ENCODE assay signal across 8 cellular contexts in the genomic region with DNA sequence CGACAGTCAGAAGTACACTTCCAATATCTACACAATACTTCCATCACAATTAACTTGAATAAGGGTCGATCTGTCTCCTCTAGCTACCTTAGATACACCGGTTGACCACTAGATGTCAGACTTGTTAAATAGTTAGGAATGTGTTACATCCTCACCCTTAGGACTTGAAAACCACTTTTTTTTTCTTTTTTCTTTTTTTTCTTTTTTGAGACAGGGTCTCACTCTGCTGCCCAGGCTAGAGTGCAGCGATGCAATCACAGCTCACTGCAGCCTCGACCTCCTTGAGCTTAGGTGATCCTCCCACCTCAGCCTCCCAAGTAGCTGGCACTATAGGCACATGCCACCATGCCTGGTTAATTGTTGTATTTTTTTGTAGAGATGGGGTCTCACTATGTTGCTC.
DNase-seq lines count a peak whose midpoint lies in the region; ATAC-seq and TF ChIP-seq lines count a peak whose summit lies in the region.

No MANE protein-coding gene starts in this region.

- peak; percentile 83 for ATAC-seq in GM18498 (IDR thresholded peaks at IDR 0.05; ENCODE audit: unreplicated experiment)
- peak; percentile 64 for ATAC-seq in HG02763 (IDR thresholded peaks at IDR 0.05; ENCODE audit: unreplicated experiment)

- TF ChIP-seq EP300 in sigmoid colon (IDR thresholded peaks at IDR 0.05): no peak

- 5 to 9% methylated on average over 5 of the region's 5 CpGs for WGBS in sigmoid colon, 2 donors

- peak; percentile 58 for TF ChIP-seq CTCF in A673 (conservative IDR thresholded peaks at IDR 0.05; ENCODE audit: low read depth, low read length)
- peak; percentile 9 to 66 (median 36) for TF ChIP-seq CTCF in sigmoid colon (IDR thresholded peaks at IDR 0.05)

- TF ChIP-seq POLR2A in sigmoid colon (IDR thresholded peaks at IDR 0.05): no peak

- intact Hi-C loops in A673 (cut with micrococcal nuclease; ENCODE audit: unreplicated experiment) (loop anchor here (5.0 to 10.0 kb wide), 3 partner anchors 215 to 755 kb away; no protein-coding TSS in a partner anchor), sigmoid colon (cut with DNase I) (loop anchor here (5.0 kb wide), 1 partner anchor 215 kb away; no protein-coding TSS in a partner anchor)

- H3K36me3 ChIP-seq in A673 (ENCODE audit: insufficient read depth, low read length, poor library complexity, severe bottlenecking): no peaks in the 10 kb centered on the region
- no peaks in the 10 kb centered on the region for H3K36me3 ChIP-seq in sigmoid colon

- no peak overlapping the region for H3K4me3 ChIP-seq in A673 (ENCODE audit: low read depth, low read length, poor library complexity, severe bottlenecking)
- H3K4me3 ChIP-seq in sigmoid colon: no peak overlapping the region

- CTCF ChIA-PET in A673 (lab: Charles Lee): interaction anchor here (0.5 to 0.6 kb wide), 2 partner anchors 15 to 425 kb away, joined by 3 read pairs; no protein-coding TSS in a partner anchor

- H3K27me3 ChIP-seq in A673 (replicated peaks; ENCODE audit: insufficient read depth, low read depth, low read length, poor library complexity) (no peaks in the 10 kb centered on the region), sigmoid colon (no peaks in the 10 kb centered on the region)

- H3K27ac ChIP-seq in A673 (ENCODE audit: low read depth, low read length, poor library complexity, severe bottlenecking) (no peak overlapping the region), sigmoid colon (no peak overlapping the region)

- H3K9me3 ChIP-seq in A673 (ENCODE audit: low read depth, low read length, poor library complexity, severe bottlenecking) (no peaks in the 10 kb centered on the region), sigmoid colon (no peaks in the 10 kb centered on the region)

- no TSS peak for BruUV-seq in A673 (replicated peaks; lab: Mats Ljungman, UMichigan)

- H3K4me1 ChIP-seq in A673 (ENCODE audit: insufficient read depth, low read length, poor library complexity, severe bottlenecking): no peaks in the 10 kb centered on the region
- no peaks in the 10 kb centered on the region for H3K4me1 ChIP-seq in sigmoid colon

- DNase-seq in A673 (ENCODE audit: low spot score): peak; percentile 51
- DNase-seq in NCI-H1092 treated with DMSO at 0.1 percent for 48 hours (lab: John Stamatoyannopoulos, UW): peak; percentile 83
- DNase-seq in SW480 (ENCODE audit: low spot score): peak; percentile 73
- peak; percentile 51 for DNase-seq in foreskin melanocyte
- no peak for DNase-seq in sigmoid colon
- DNase-seq in HK-2 (ENCODE audit: unreplicated experiment): no peak

- POLR2A ChIA-PET in A673 (lab: Charles Lee; ENCODE audit: low non-redundant PET): interaction anchor here (0.6 kb wide), 1 partner anchor 101 kb away, joined by 3 read pairs; no protein-coding TSS in a partner anchor

Comparison
In these comparisons a context has a peak if more than half of its experiments do, and no peak if none do; other contexts are left out.
1. DNase-seq: peak in A673 (single experiment), NCI-H1092 treated with DMSO at 0.1 percent for 48 hours (single experiment), SW480 (single experiment) and foreskin melanocyte (single experiment); none in sigmoid colon (single experiment) and HK-2 (single experiment).